18 cellular contexts compared by ENCODE assay signal in genomic region chr7:71480814-71481213, GRCh38.
"Had no signal": no experiment of that assay in that cellular context is flagged by ENCODE, and none has a peak within 500 bp of the region (broad histone marks: within the 10 kb centered on the region; RNA-seq: fewer than 3 reads in every experiment).

No MANE protein-coding gene starts in this region.

- H3K4me3 ChIP-seq: adrenal gland, body of pancreas, hepatocyte, neural progenitor cell, right atrium auricular region, transverse colon had no signal

- H3K9me3 Mint-ChIP-seq: activated T-helper 17 cell treated with anti-CD3 and anti-CD28 coated beads, Interleukin-2, amount 50 U/mL, for 72 hours; neural progenitor cell had no signal

- ATAC-seq: activated T-helper 17 cell treated with anti-CD3 and anti-CD28 coated beads, Interleukin-2, amount 50 U/mL, for 72 hours; body of pancreas; stimulated activated memory B cell treated with anti-CD40 and anti-IgM and Interleukin-4, amounts not matched to agents 10 μg/mL and 1 μg/mL and 100 μg/mL, for 72 hours had no signal

- H3K27ac ChIP-seq: adrenal gland, body of pancreas, hepatocyte, neural progenitor cell, parathyroid adenoma, right atrium auricular region, transverse colon had no signal

- H3K4me1 ChIP-seq: adrenal gland, parathyroid adenoma, right atrium auricular region, transverse colon had no signal

- H3K4me1 Mint-ChIP-seq: activated CD4-positive, alpha-beta T cell treated with anti-CD3 and anti-CD28 coated beads, Interleukin-2, amount 10 ng/mL, durations not matched to agents 7 days and 5 days; activated naive CD4-positive, alpha-beta T cell treated with anti-CD3 and anti-CD28 coated beads, Interleukin-2, amount 10 ng/mL, durations not matched to agents 7 days and 5 days; activated T-helper 17 cell treated with anti-CD3 and anti-CD28 coated beads, Interleukin-2, amount 50 U/mL, for 72 hours; stimulated activated memory B cell treated with anti-CD40 and anti-IgM and Interleukin-4, amounts not matched to agents 10 μg/mL and 1 μg/mL and 100 μg/mL, for 72 hours had no signal

- H3K4me3 Mint-ChIP-seq: activated CD4-positive, alpha-beta T cell treated with anti-CD3 and anti-CD28 coated beads, Interleukin-2, amount 10 ng/mL, durations not matched to agents 7 days and 5 days; activated naive CD4-positive, alpha-beta T cell treated with anti-CD3 and anti-CD28 coated beads, Interleukin-2, amount 10 ng/mL, durations not matched to agents 7 days and 5 days; activated T-helper 17 cell treated with anti-CD3 and anti-CD28 coated beads, Interleukin-2, amount 50 U/mL, for 72 hours; neural progenitor cell; stimulated activated memory B cell treated with anti-CD40 and anti-IgM and Interleukin-4, amounts not matched to agents 10 μg/mL and 1 μg/mL and 100 μg/mL, for 72 hours had no signal

- H3K36me3 ChIP-seq: adrenal gland, neural progenitor cell, right atrium auricular region, transverse colon had no signal

- H3K27me3 ChIP-seq: adrenal gland, body of pancreas, hepatocyte, neural progenitor cell, right atrium auricular region, transverse colon had no signal

- H3K36me3 Mint-ChIP-seq: activated naive CD4-positive, alpha-beta T cell treated with anti-CD3 and anti-CD28 coated beads, Interleukin-2, amount 10 ng/mL, durations not matched to agents 7 days and 5 days; neural progenitor cell; stimulated activated memory B cell treated with anti-CD40 and anti-IgM and Interleukin-4, amounts not matched to agents 10 μg/mL and 1 μg/mL and 100 μg/mL, for 72 hours had no signal

- H3K9me3 ChIP-seq: adrenal gland, body of pancreas, right atrium auricular region had no signal

- DNase-seq: activated CD4-positive, alpha-beta T cell treated with anti-CD3 and anti-CD28 coated beads, Interleukin-2, amount 10 ng/mL, durations not matched to agents 7 days and 5 days; activated CD4-positive, CD25-positive, alpha-beta regulatory T cell; activated naive CD4-positive, alpha-beta T cell treated with anti-CD3 and anti-CD28 coated beads, Interleukin-2, amount 10 ng/mL, durations not matched to agents 7 days and 5 days; activated T-cell treated with anti-CD3 and anti-CD28 coated beads for 4 hours; central memory CD4-positive, alpha-beta T cell; kidney; stimulated activated CD4-positive, alpha-beta T cell treated with anti-CD3 and anti-CD28 coated beads, Interleukin-1b, Interleukin-23, amount 100 ng/mL, for 48 hours; T-helper 1 cell; transverse colon had no signal

- FAIRE-seq: kidney, TTC549 had no signal

- H3K27me3 Mint-ChIP-seq: activated CD4-positive, alpha-beta T cell treated with anti-CD3 and anti-CD28 coated beads, Interleukin-2, amount 10 ng/mL, durations not matched to agents 7 days and 5 days; activated naive CD4-positive, alpha-beta T cell treated with anti-CD3 and anti-CD28 coated beads, Interleukin-2, amount 10 ng/mL, durations not matched to agents 7 days and 5 days; activated T-helper 17 cell treated with anti-CD3 and anti-CD28 coated beads, Interleukin-2, amount 50 U/mL, for 72 hours; stimulated activated memory B cell treated with anti-CD40 and anti-IgM and Interleukin-4, amounts not matched to agents 10 μg/mL and 1 μg/mL and 100 μg/mL, for 72 hours had no signal

- H3K27ac Mint-ChIP-seq: activated CD4-positive, alpha-beta T cell treated with anti-CD3 and anti-CD28 coated beads, Interleukin-2, amount 10 ng/mL, durations not matched to agents 7 days and 5 days; activated naive CD4-positive, alpha-beta T cell treated with anti-CD3 and anti-CD28 coated beads, Interleukin-2, amount 10 ng/mL, durations not matched to agents 7 days and 5 days; activated T-helper 17 cell treated with anti-CD3 and anti-CD28 coated beads, Interleukin-2, amount 50 U/mL, for 72 hours; stimulated activated memory B cell treated with anti-CD40 and anti-IgM and Interleukin-4, amounts not matched to agents 10 μg/mL and 1 μg/mL and 100 μg/mL, for 72 hours had no signal
